Comparison of ENCODE assay signal across 34 cellular contexts in genomic region chr5:63217422-63217821, GRCh38.
"Had no signal": no experiment of that assay in that cellular context is flagged by ENCODE, and none has a peak within 500 bp of the region (broad histone marks: within the 10 kb centered on the region; RNA-seq: fewer than 3 reads in every experiment).

No MANE protein-coding gene starts in this region.

- DNase-seq: Karpas-422, Kasumi-1, KG1, MG63, MM.1S, MV-4-11, NCI-H1092, NCI-H1092 treated with DMSO at 0.1 percent for 48 hours, NCI-H1105, NCI-H1105 treated with DMSO at 0.1 percent for 48 hours, NCI-H1417, NCI-H1417 treated with DMSO at 0.1 percent for 48 hours, NCI-H1436, NCI-H1436 treated with DMSO at 0.1 percent for 48 hours, NCI-H146, NCI-H1694 treated with DMSO at 0.1 percent for 48 hours, NCI-H187, NCI-H187 treated with DMSO at 0.1 percent for 48 hours, NCI-H1930, NCI-H2029, NCI-H2029 treated with DMSO at 0.1 percent for 48 hours, NCI-H2081, NCI-H2081 treated with DMSO at 0.1 percent for 48 hours, NCI-H2107, NCI-H2171, NCI-H2171 treated with DMSO at 0.1 percent for 48 hours, NCI-H2227 treated with DMSO at 0.1 percent for 48 hours, NCI-H226, NCI-H345, NCI-H446, NCI-H446 treated with DMSO at 0.1 percent for 48 hours, NCI-H510A, NCI-H510A treated with DMSO at 0.1 percent for 48 hours had no signal

- H3K9me3 ChIP-seq: MG63 had no signal

- H3K27ac ChIP-seq: KMS-11 had no signal

- H3K4me2 ChIP-seq: KMS-11 had no signal

- H3K4me3 ChIP-seq: MG63 had no signal

- H3K36me3 ChIP-seq: MG63 had no signal

- H3K9ac ChIP-seq: KMS-11 had no signal

- H3K27me3 ChIP-seq: MG63 had no signal
